Comparison of ENCODE assay signal across 13 cellular contexts in genomic region chr22:29827091-29827490, GRCh38. TPM values are rescaled to one million over a fixed set of nuclear protein-coding genes. Genes with fewer than 3 reads are reported as not detected.
DNase-seq lines count a peak whose midpoint lies in the region; ATAC-seq and TF ChIP-seq lines count a peak whose summit lies in the region.
"Had no signal": no experiment of that assay in that cellular context is flagged by ENCODE, and none has a peak within 500 bp of the region (broad histone marks: within the 10 kb centered on the region; RNA-seq: fewer than 3 reads in every experiment).

No MANE protein-coding gene starts in this region.

- H3K27ac Mint-ChIP-seq in progenitor cell of endocrine pancreas, result peak overlapping the region; percentile 63

- H3K9me3 Mint-ChIP-seq in progenitor cell of endocrine pancreas (ENCODE audit: low read depth), result no peaks in the 10 kb centered on the region
- H3K9me3 Mint-ChIP-seq: CD8-positive, alpha-beta memory T cell had no signal

- peaks cover 23% of the 10 kb centered on the region for H3K36me3 Mint-ChIP-seq in progenitor cell of endocrine pancreas (ENCODE audit: insufficient read depth)

- H3K27me3 Mint-ChIP-seq in progenitor cell of endocrine pancreas, result no peaks in the 10 kb centered on the region
- H3K27me3 Mint-ChIP-seq: CD8-positive, alpha-beta memory T cell had no signal

- in situ Hi-C loops in SK-MEL-5 (cut with HindIII; ENCODE audit: low pct_unique_long_range_greater_than_20kb, low sequenced_read_pairs), result no loop called here

- peak; percentile 31 for DNase-seq in SK-MEL-5 (ENCODE audit: low read depth, low spot score)
- DNase-seq in amniotic epithelial cell (ENCODE audit: low read depth), result peak; percentile 79
- DNase-seq in iris pigment epithelial cell (ENCODE audit: low read depth), result peak; percentile 40
- no peak for DNase-seq in progenitor cell of endocrine pancreas (ENCODE audit: low spot score, unreplicated experiment)
- DNase-seq in HUDEP-2 (lab: John Stamatoyannopoulos, UW; ENCODE audit: unreplicated experiment in 76 of 76), result no peak
- DNase-seq in NCI-H1105 (lab: John Stamatoyannopoulos, UW), result no peak
- DNase-seq: CD8-positive, alpha-beta memory T cell; DMS79; NCI-H1436; NCI-H2029 treated with DMSO at 0.1 percent for 48 hours; NK-92 treated with Interleukin-12 subunit alpha and Interleukin-12 subunit beta, amount 100 ng/mL, for 24 hours; Right ventricle myocardium superior had no signal

- no peaks in the 10 kb centered on the region for H3K4me1 Mint-ChIP-seq in progenitor cell of endocrine pancreas (ENCODE audit: low read depth)

- no peak for ATAC-seq in GM18870 (IDR thresholded peaks at IDR 0.05; ENCODE audit: unreplicated experiment)

- no peak for TF ChIP-seq CTCF in progenitor cell of endocrine pancreas (IDR thresholded peaks at IDR 0.05; ENCODE audit: unreplicated experiment)

- H3K4me3 Mint-ChIP-seq in progenitor cell of endocrine pancreas (ENCODE audit: low read depth), result no peak overlapping the region
- H3K4me3 Mint-ChIP-seq: CD8-positive, alpha-beta memory T cell had no signal

RNA-seq across cellular contexts. Expression of gene ASCC2, which starts 11.0 kb away (rescaled TPM):
- 47.8 and 57.2 TPM in 2 replicates for total RNA-seq in SK-MEL-5 (2014; rRNA removed; shearing (Covaris generic))
- polyA plus RNA-seq in SK-MEL-5 (2015; cell fraction: cytosol; rRNA removed), result 68.9 and 77.1 TPM in 2 replicates
- 112 and 121 TPM in 2 replicates for polyA plus RNA-seq in SK-MEL-5 (2015; cell fraction: nucleus; rRNA removed)
- 56.1 and 60.6 TPM in 2 replicates for total RNA-seq in progenitor cell of endocrine pancreas

RNA-seq across cellular contexts. Expression of gene MTMR3, which starts 55.9 kb away (rescaled TPM):
- 15.7 and 18.6 TPM in 2 replicates for total RNA-seq in SK-MEL-5 (2014; rRNA removed; shearing (Covaris generic))
- polyA plus RNA-seq in SK-MEL-5 (2015; cell fraction: cytosol; rRNA removed), result 16.1 and 26.8 TPM in 2 replicates
- polyA plus RNA-seq in SK-MEL-5 (2015; cell fraction: nucleus; rRNA removed), result 53.3 and 62.7 TPM in 2 replicates
- total RNA-seq in progenitor cell of endocrine pancreas, result 50.2 and 51.0 TPM in 2 replicates

RNA-seq across cellular contexts. Expression of gene UQCR10, which starts 59.9 kb away (rescaled TPM):
- 176 and 198 TPM in 2 replicates for total RNA-seq in SK-MEL-5 (2014; rRNA removed; shearing (Covaris generic))
- 69.3 and 85.9 TPM in 2 replicates for polyA plus RNA-seq in SK-MEL-5 (2015; cell fraction: cytosol; rRNA removed)
- 12.5 and 15.1 TPM in 2 replicates for polyA plus RNA-seq in SK-MEL-5 (2015; cell fraction: nucleus; rRNA removed)
- total RNA-seq in progenitor cell of endocrine pancreas, result 109 and 120 TPM in 2 replicates

Comparison
In these comparisons a context has a peak if more than half of its experiments do, and no peak if none do; other contexts are left out.
1. DNase-seq: peak in SK-MEL-5 (single experiment), amniotic epithelial cell (single experiment) and iris pigment epithelial cell (single experiment); none in progenitor cell of endocrine pancreas (single experiment), HUDEP-2 (0 of 76) and NCI-H1105 (single experiment).